ENCODE assay signal across 8 cellular contexts in the genomic region with DNA sequence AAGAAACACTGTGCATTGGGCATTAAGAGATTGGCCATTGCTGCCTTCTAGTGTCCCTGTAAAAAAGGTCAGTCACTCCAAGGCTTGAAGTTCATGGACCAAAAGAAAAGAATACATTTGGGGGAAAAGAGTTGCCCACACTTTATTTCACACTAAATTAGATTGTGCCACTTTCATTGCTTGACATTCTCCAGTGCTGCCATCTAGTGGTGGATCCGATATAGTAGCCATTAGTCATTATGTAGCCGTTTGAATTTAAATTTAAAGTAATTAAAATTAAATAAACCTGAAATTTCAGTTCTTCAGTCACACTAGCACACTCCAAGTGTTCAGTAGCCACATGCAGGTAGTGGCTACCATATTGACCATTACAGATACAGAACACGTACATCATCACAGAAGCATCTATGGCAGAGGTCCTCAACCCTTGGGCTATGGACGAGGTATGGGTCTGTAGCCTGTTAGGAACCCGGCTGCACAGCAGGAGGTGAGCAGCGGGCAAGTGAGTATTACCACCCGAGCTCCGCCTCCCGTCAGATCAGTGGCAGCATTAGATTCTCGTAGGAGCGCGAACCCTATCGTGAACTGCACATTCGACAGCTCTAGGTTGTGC. TPM values are rescaled to one million over a fixed set of nuclear protein-coding genes. Genes with fewer than 3 reads are reported as not detected.
DNase-seq lines count a peak whose midpoint lies in the region; ATAC-seq and TF ChIP-seq lines count a peak whose summit lies in the region.

No MANE protein-coding gene starts in this region.

- WGBS in sigmoid colon, 2 donors, result 61 to 70% methylated on average over 14 of the region's 14 CpGs

- H3K36me3 ChIP-seq in sigmoid colon (no peaks in the 10 kb centered on the region), vagina (no peaks in the 10 kb centered on the region)

- ATAC-seq in HG03521 (IDR thresholded peaks at IDR 0.05; ENCODE audit: unreplicated experiment), result no peak

- TF ChIP-seq CTCF in WI38 (IDR thresholded peaks at IDR 0.05; ENCODE audit: low read depth, low read length) (peak; percentile 52; the same call in 1 of the 2 replicates), foreskin fibroblast (IDR thresholded peaks at IDR 0.05; ENCODE audit: low read depth, low read length) (peak; percentile 63), sigmoid colon (IDR thresholded peaks at IDR 0.05) (peak in 3 of 4 experiments; percentile 22 to 70 (median 50)), vagina (IDR thresholded peaks at IDR 0.05) (peak in 1 of 3 experiments; percentile 58)

- TF ChIP-seq POLR2A in sigmoid colon (IDR thresholded peaks at IDR 0.05) (no peak), vagina (IDR thresholded peaks at IDR 0.05) (no peak)

- TF ChIP-seq EP300 in Ishikawa (IDR thresholded peaks at IDR 0.05; ENCODE audit: borderline replicate concordance) (no peak), sigmoid colon (IDR thresholded peaks at IDR 0.05) (no peak)

- H3K4me3 ChIP-seq in WI38 (ENCODE audit: low read depth, low read length) (no peak overlapping the region), foreskin fibroblast (ENCODE audit: low read depth in 1 of 2, low read length in 2 of 2) (no peak overlapping the region), sigmoid colon (no peak overlapping the region), vagina (no peak overlapping the region)

- no peak overlapping the region for H3K27ac ChIP-seq in sigmoid colon
- H3K27ac ChIP-seq in vagina, result no peak overlapping the region

- H3K27me3 ChIP-seq in sigmoid colon (peaks cover 0 to 3% (median 0%) of the 10 kb centered on the region in 3 donors), vagina (no peaks in the 10 kb centered on the region)

- H3K4me1 ChIP-seq in sigmoid colon, result no peaks in the 10 kb centered on the region
- H3K4me1 ChIP-seq in vagina, result no peaks in the 10 kb centered on the region

- DNase-seq in NCI-H2107 treated with DMSO at 0.1 percent for 48 hours (lab: John Stamatoyannopoulos, UW; ENCODE audit: unreplicated experiment) (peak; percentile 11), NCI-H2107 (lab: John Stamatoyannopoulos, UW) (no peak), foreskin fibroblast (peak; percentile 40 to 80), sigmoid colon (no peak), vagina (ENCODE audit: extremely low spot score in 2 of 2) (no peak)

- intact Hi-C loops in sigmoid colon (cut with DNase I) (no loop called here), vagina (cut with DNase I) (no loop called here)

- peak; percentile 46 for TF ChIP-seq RAD21 in Ishikawa (IDR thresholded peaks at IDR 0.05; ENCODE audit: low read depth)

- no peaks in the 10 kb centered on the region for H3K9me3 ChIP-seq in sigmoid colon
- H3K9me3 ChIP-seq in vagina, result no peaks in the 10 kb centered on the region

TF ChIP-seq in Ishikawa, 13 proteins besides CTCF, POLR2A, EP300 and RAD21:
- TF ChIP-seq, protein P1, sequence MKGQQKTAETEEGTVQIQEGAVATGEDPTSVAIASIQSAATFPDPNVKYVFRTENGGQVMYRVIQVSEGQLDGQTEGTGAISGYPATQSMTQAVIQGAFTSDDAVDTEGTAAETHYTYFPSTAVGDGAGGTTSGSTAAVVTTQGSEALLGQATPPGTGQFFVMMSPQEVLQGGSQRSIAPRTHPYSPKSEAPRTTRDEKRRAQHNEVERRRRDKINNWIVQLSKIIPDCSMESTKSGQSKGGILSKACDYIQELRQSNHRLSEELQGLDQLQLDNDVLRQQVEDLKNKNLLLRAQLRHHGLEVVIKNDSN (IDR thresholded peaks at IDR 0.05), result no peak
- TF ChIP-seq NFIC (IDR thresholded peaks at IDR 0.05), result no peak
- no peak for TF ChIP-seq TCF12 (IDR thresholded peaks at IDR 0.05; ENCODE audit: low read depth)

RNA-seq across cellular contexts. Expression of a gene that starts 21.9 kb away (rescaled TPM):
- 10 to 100 TPM; 12.6 to 26.0 (median 14.3) TPM for total RNA-seq in sigmoid colon
- 10 to 100 TPM in 1 of 3 donors, under 1 TPM in 2; 0.60 to 11.5 (median 0.69) TPM for polyA plus RNA-seq in sigmoid colon
- total RNA-seq in vagina, result 38.3 TPM

Comparison
In these comparisons a context has a peak if more than half of its experiments do, and no peak if none do; other contexts are left out.
1. DNase-seq: peak in NCI-H2107 treated with DMSO at 0.1 percent for 48 hours (single experiment) and foreskin fibroblast (2 of 2); none in NCI-H2107 (single experiment), sigmoid colon (single experiment) and vagina (0 of 2).